In genomic region chr1:167659440-167659839, GRCh38 we compare ENCODE assay signal across 1 cellular context.
TF ChIP-seq lines count a peak whose summit lies in the region.

No MANE protein-coding gene starts in this region.

TF ChIP-seq in HEK293, 187 proteins besides CTCF, POLR2A, EP300 and RAD21 (continued from another document):
- TF ChIP-seq ZNF398 (tag by site-specific recombination; IDR thresholded peaks at IDR 0.05) (no peak), ZNF561 (tag by site-specific recombination; IDR thresholded peaks at IDR 0.05; ENCODE audit: borderline replicate concordance) (peak; percentile 18; the same call in 1 of the 2 replicates), ZNF23 (tag by site-specific recombination; IDR thresholded peaks at IDR 0.05; ENCODE audit: borderline replicate concordance) (no peak), IKZF3 (tag by site-specific recombination; IDR thresholded peaks at IDR 0.05) (peak; percentile 14; the same call in 1 of the 2 replicates), ZNF184 (tag by site-specific recombination; IDR thresholded peaks at IDR 0.05) (no peak)
